ENCODE assay signal across 20 cellular contexts in genomic region chr11:71204294-71204693, GRCh38. TPM values are rescaled to one million over a fixed set of nuclear protein-coding genes. Genes with fewer than 3 reads are reported as not detected.
A peak's percentile ranks its signal among the peaks of the same experiment; 100 is the strongest.
DNase-seq lines count a peak whose midpoint lies in the region; ATAC-seq, FAIRE-seq and TF ChIP-seq lines count a peak whose summit lies in the region.
"Had no signal": no experiment of that assay in that cellular context is flagged by ENCODE, and none has a peak within 500 bp of the region (broad histone marks: within the 10 kb centered on the region; RNA-seq: fewer than 3 reads in every experiment).

No MANE protein-coding gene starts in this region.

- no peak overlapping the region for H2AK5ac ChIP-seq in H1 (ENCODE audit: low read depth, low read length)

- H2AFZ ChIP-seq in H1 (ENCODE audit: low read length) (no peak overlapping the region), MM.1S (ENCODE audit: low read length) (no peak overlapping the region)

- no peak overlapping the region for H4K5ac ChIP-seq in H1 (ENCODE audit: insufficient read length, low read depth, low read length)

- H3K4ac ChIP-seq in H1 (replicated peaks; ENCODE audit: insufficient read length, low read depth, low read length) = no peak overlapping the region

- no peaks in the 10 kb centered on the region for H3K27me3 ChIP-seq in H1 (replicated peaks in 1 of 4; ENCODE audit: control insufficient read depth in 3 of 4, extremely low read depth in 1 of 4, insufficient read depth in 3 of 4, low read length in 3 of 4)
- peaks cover 88% of the 10 kb centered on the region for H3K27me3 ChIP-seq in MM.1S (replicated peaks; ENCODE audit: insufficient read depth, low read length)
- H3K27me3 ChIP-seq in vagina = no peaks in the 10 kb centered on the region

- 86% methylated on average over 15 of the region's 16 CpGs; no CpG with 5 or more reads in 1 of the 2 experiments for WGBS in H1 (ENCODE audit: extremely low coverage in 1 of 2, insufficient coverage in 1 of 2, insufficient read length in 1 of 2, insufficient replicate concordance in 2 of 2, low coverage in 1 of 2, low lambda C conversion rate in 2 of 2, missing lambda C conversion rate in 1 of 2), 2 experiments

- no peak overlapping the region for H3K27ac ChIP-seq in H1 (ENCODE audit: low read depth, low read length)
- no peak overlapping the region for H3K27ac ChIP-seq in MM.1S (ENCODE audit: low read length)
- H3K27ac ChIP-seq in vagina = no peak overlapping the region
- H3K27ac ChIP-seq: 22Rv1, prostate gland had no signal

- POLR2A ChIA-PET in H1 (lab: Charles Lee; ENCODE audit: partially characterized antibody) = interaction anchor here (1.2 to 1.6 kb wide), 2 partner anchors 42 to 47 kb away, joined by 3 to 5 read pairs; no protein-coding TSS in a partner anchor

- H3K23me2 ChIP-seq in H1 (ENCODE audit: low read depth, low read length) = no peaks in the 10 kb centered on the region

- no peak for TF ChIP-seq RAD21 in H1 (IDR thresholded peaks at IDR 0.05 in 1 of 2, conservative IDR thresholded peaks at IDR 0.05 in 1 of 2; ENCODE audit: low read depth in 2 of 2, low read length in 2 of 2)

- no peak overlapping the region for H3K18ac ChIP-seq in H1 (ENCODE audit: extremely low read depth, low read length)

- H3K56ac ChIP-seq in H1 (replicated peaks; ENCODE audit: insufficient read length, low read depth, low read length) = no peak overlapping the region

- H3K23ac ChIP-seq in H1 (ENCODE audit: insufficient read length) = no peak overlapping the region

- TF ChIP-seq POLR2A in H1 (IDR thresholded peaks at IDR 0.05; ENCODE audit: control extremely low read depth in 1 of 2, low read depth in 2 of 2, low read length in 2 of 2) (no peak), vagina (IDR thresholded peaks at IDR 0.05) (no peak)

- no peak overlapping the region for H3K9ac ChIP-seq in H1 (replicated peaks in 1 of 4; ENCODE audit: extremely low read depth in 1 of 4, low read depth in 3 of 4, low read length in 3 of 4)
- no peak overlapping the region for H3K9ac ChIP-seq in MM.1S (ENCODE audit: low read length)

- H3K36me3 ChIP-seq in H1 (ENCODE audit: control insufficient read depth in 2 of 4, insufficient read depth in 4 of 4, low read length in 3 of 4) (peaks cover 0 to 2% (median 0%) of the 10 kb centered on the region in 4 experiments; a peak in 2 of 8 replicates), MM.1S (replicated peaks; ENCODE audit: insufficient read depth, low read length) (no peaks in the 10 kb centered on the region), vagina (no peaks in the 10 kb centered on the region)
- H3K36me3 ChIP-seq: prostate gland had no signal

- H3K4me3 ChIP-seq in H1 (ENCODE audit: extremely low read depth in 1 of 4, insufficient read depth in 2 of 4, low read depth in 3 of 4, low read length in 4 of 4) (no peak overlapping the region), MM.1S (ENCODE audit: low read length) (no peak overlapping the region), vagina (no peak overlapping the region)
- H3K4me3 ChIP-seq: prostate gland had no signal

- DNase-seq in NCI-H1092 treated with DMSO at 0.1 percent for 48 hours (lab: John Stamatoyannopoulos, UW) (peak; percentile 19), NCI-H1092 (lab: John Stamatoyannopoulos, UW) (no peak), NCI-H2107 treated with DMSO at 0.1 percent for 48 hours (lab: John Stamatoyannopoulos, UW; ENCODE audit: unreplicated experiment) (peak; percentile 83), H1 (ENCODE audit: low read depth in 1 of 2, low spot score in 2 of 2) (no peak), posterior vena cava (ENCODE audit: low spot score) (peak; percentile 64), MM.1S (no peak), vagina (ENCODE audit: extremely low spot score in 2 of 2) (no peak)
- DNase-seq: activated CD4-positive, alpha-beta memory T cell treated with anti-CD3 and anti-CD28 coated beads for 36 hours; activated effector memory CD4-positive, alpha-beta T cell treated with anti-CD3 and anti-CD28 coated beads, Interleukin-2, amount 50 U/mL, for 16 hours; activated naive CD8-positive, alpha-beta T cell treated with anti-CD3 and anti-CD28 coated beads, Interleukin-2, amount 10 ng/mL, durations not matched to agents 7 days and 5 days; central memory CD4-positive, alpha-beta T cell; dermis blood vessel endothelial cell; DMS79 treated with DMSO at 0.1 percent for 48 hours; H9; NCI-H2227 treated with DMSO at 0.1 percent for 48 hours; SIG-M5 had no signal

- TF ChIP-seq CTCF in H1 (IDR thresholded peaks at IDR 0.05; ENCODE audit: control extremely low read depth in 1 of 3, insufficient read depth in 1 of 3, low read depth in 1 of 3, low read length in 3 of 3) (no peak), MM.1S (IDR thresholded peaks at IDR 0.05; ENCODE audit: low read length) (no peak), vagina (IDR thresholded peaks at IDR 0.05) (no peak)

- CTCF ChIA-PET in H1 (lab: Charles Lee; ENCODE audit: partially characterized antibody) = interaction anchor here (1.0 kb wide), 1 partner anchor 622 kb away, joined by 3 read pairs; no protein-coding TSS in a partner anchor

- H2BK120ac ChIP-seq in H1 (replicated peaks; ENCODE audit: low read depth, low read length) = no peak overlapping the region

- H2BK12ac ChIP-seq in H1 (ENCODE audit: low read depth, low read length) = no peak overlapping the region

- H3K14ac ChIP-seq in H1 (ENCODE audit: insufficient read length) = no peak overlapping the region

- H3K9me2 ChIP-seq in MM.1S (replicated peaks; ENCODE audit: insufficient read depth, low read length) = no peaks in the 10 kb centered on the region

- no peak overlapping the region for H3K4me2 ChIP-seq in H1 (ENCODE audit: insufficient read depth in 1 of 2, low read depth in 2 of 2, low read length in 2 of 2)
- H3K4me2 ChIP-seq in MM.1S (ENCODE audit: low read depth, low read length) = no peak overlapping the region

- H2BK20ac ChIP-seq in H1 (ENCODE audit: low read length) = no peak overlapping the region

- H3K9me3 ChIP-seq in H1 (ENCODE audit: insufficient read depth in 2 of 2, low read depth in 1 of 2, low read length in 1 of 2) = peaks cover 0 to 2% of the 10 kb centered on the region in 2 experiments; a peak in 1 of 4 replicates
- H3K9me3 ChIP-seq in MM.1S (replicated peaks; ENCODE audit: insufficient read depth, low read length) = no peaks in the 10 kb centered on the region
- H3K9me3 ChIP-seq in vagina = no peaks in the 10 kb centered on the region
- H3K9me3 ChIP-seq: prostate gland had no signal

- peak overlapping the region; percentile 43 for H4K8ac ChIP-seq in H1 (ENCODE audit: extremely low read depth, insufficient read depth, low read length)

- H4K91ac ChIP-seq in H1 (replicated peaks; ENCODE audit: insufficient read length, low read length) = no peak overlapping the region

- FAIRE-seq in H1 (lab: Jason Lieb, UNC) = no peak

- intact Hi-C loops in posterior vena cava (cut with DNase I) (no loop called here), vagina (cut with DNase I) (no loop called here)

- peaks cover 0 to 13% (median 5%) of the 10 kb centered on the region in 4 experiments; a peak in 5 of 7 replicates for H3K4me1 ChIP-seq in H1 (replicated peaks in 1 of 4; ENCODE audit: control insufficient read depth in 3 of 4, insufficient read depth in 4 of 4, low read length in 3 of 4)
- H3K4me1 ChIP-seq in MM.1S (ENCODE audit: low read length) = no peaks in the 10 kb centered on the region
- H3K4me1 ChIP-seq in vagina = no peaks in the 10 kb centered on the region
- H3K4me1 ChIP-seq: prostate gland had no signal

- H3K79me2 ChIP-seq in H1 (ENCODE audit: control insufficient read depth in 1 of 2, insufficient read depth in 2 of 2, low read length in 2 of 2) (peaks cover 0 to 70% of the 10 kb centered on the region in 2 experiments; a peak in 2 of 4 replicates), MM.1S (ENCODE audit: low read length) (no peaks in the 10 kb centered on the region)

- peaks cover 14 to 29% of the 10 kb centered on the region in 2 experiments for H4K20me1 ChIP-seq in H1 (replicated peaks in 1 of 2; ENCODE audit: control insufficient read depth in 1 of 2, insufficient read depth in 2 of 2, low read length in 2 of 2)
- H4K20me1 ChIP-seq in MM.1S (ENCODE audit: insufficient read depth, low read length) = no peaks in the 10 kb centered on the region

- no peak for ATAC-seq in HG02798 (IDR thresholded peaks at IDR 0.05; ENCODE audit: poor library complexity, unreplicated experiment)

- peaks cover 15% of the 10 kb centered on the region for H3K79me1 ChIP-seq in H1 (ENCODE audit: low read depth, low read length)

- no peaks in the 10 kb centered on the region for H3F3A ChIP-seq in MM.1S (ENCODE audit: insufficient read depth, low read length)

- no peak overlapping the region for H2BK5ac ChIP-seq in H1 (ENCODE audit: low read depth, low read length)

- TF ChIP-seq EP300 in H1 (IDR thresholded peaks at IDR 0.05; ENCODE audit: borderline replicate concordance in 1 of 2, low read depth in 2 of 2, low read length in 2 of 2) = no peak

- H2BK15ac ChIP-seq in H1 (ENCODE audit: low read length) = no peak overlapping the region

TF ChIP-seq in H1, 55 proteins besides CTCF, POLR2A, EP300 and RAD21 (continues in another document):
- TF ChIP-seq JUN (IDR thresholded peaks at IDR 0.05; ENCODE audit: low read depth, low read length) (no peak), KDM5A (IDR thresholded peaks at IDR 0.05; ENCODE audit: low read length) (no peak), CBX5 (IDR thresholded peaks at IDR 0.05; ENCODE audit: low read depth, low read length) (no peak), BACH1 (IDR thresholded peaks at IDR 0.05; ENCODE audit: low read length) (no peak), ZNF274 (IDR thresholded peaks at IDR 0.05; ENCODE audit: borderline replicate concordance, extremely low read depth, low read length) (no peak), CBX8 (IDR thresholded peaks at IDR 0.05; ENCODE audit: borderline replicate concordance, low read depth, low read length) (no peak), SUZ12 (IDR thresholded peaks at IDR 0.05; ENCODE audit: low read length) (no peak), GTF2F1 (IDR thresholded peaks at IDR 0.05; ENCODE audit: borderline replicate concordance, low read depth, low read length) (no peak), BCL11A (IDR thresholded peaks at IDR 0.05; ENCODE audit: low read depth in 2 of 2, low read length in 2 of 2) (no peak), FOSL1 (IDR thresholded peaks at IDR 0.05; ENCODE audit: insufficient read depth, low read depth, low read length) (no peak), CTBP2 (IDR thresholded peaks at IDR 0.05; ENCODE audit: borderline replicate concordance, insufficient read depth, insufficient read length, low read length) (no peak)

RNA-seq across cellular contexts. Expression of gene SHANK2, which starts 48.1 kb away (rescaled TPM):
- total RNA-seq in H1 (2021; fragmentation: NEBNext Ultra II Directional; extraction: Animal tissue kit (Norgen Biotek cat#: 25700)) = 52.9 and 54.2 TPM in 2 replicates
- polyA plus RNA-seq in H1 (2011; rRNA removed) = 10.1 and 15.5 TPM in 2 replicates
- polyA plus RNA-seq in H1 (2011; cell fraction: cytosol; rRNA removed) = 7.8 TPM
- 41.3 TPM for polyA plus RNA-seq in H1 (2011; cell fraction: nucleus; rRNA removed)
- polyA plus RNA-seq in H1 (2012, experiment 1 of 2) = 17.0 to 20.3 TPM (median 18.5 TPM) in 4 replicates
- 2.9 TPM for polyA plus RNA-seq in H1 (2012, experiment 2 of 2)
- 16.9 TPM for polyA plus RNA-seq in H1 (2013, experiment 1 of 2)
- polyA plus RNA-seq in H1 (2013, experiment 2 of 2) = 15.7 TPM
- polyA minus RNA-seq in H1 (2011; rRNA and poly(A)+ RNA removed) = 46.2 and 59.3 TPM in 2 replicates
- polyA minus RNA-seq in H1 (2011; cell fraction: cytosol; rRNA and poly(A)+ RNA removed) = 35.2 TPM
- 103 TPM for polyA minus RNA-seq in H1 (2011; cell fraction: nucleus; rRNA and poly(A)+ RNA removed)
- total RNA-seq in posterior vena cava = under 1 TPM; 0.51 to 0.67 TPM
- total RNA-seq in vagina = 11.0 TPM
- total RNA-seq: activated CD4-positive, alpha-beta memory T cell treated with anti-CD3 and anti-CD28 coated beads for 36 hours; activated naive CD8-positive, alpha-beta T cell treated with anti-CD3 and anti-CD28 coated beads, Interleukin-2, amount 10 ng/mL, durations not matched to agents 7 days and 5 days had no signal
- polyA plus RNA-seq: IgD-negative memory B cell had no signal

Comparison
In these comparisons a context has a peak if more than half of its experiments do, and no peak if none do; other contexts are left out.
1. DNase-seq: peak in NCI-H1092 treated with DMSO at 0.1 percent for 48 hours (single experiment), NCI-H2107 treated with DMSO at 0.1 percent for 48 hours (single experiment) and posterior vena cava (single experiment); none in NCI-H1092 (single experiment), H1 (0 of 2), MM.1S (single experiment) and vagina (0 of 2).